8 cellular contexts compared by ENCODE assay signal in genomic region chr21:42514883-42515228, GRCh38. TPM values are rescaled to one million over a fixed set of nuclear protein-coding genes. Genes with fewer than 3 reads are reported as not detected.
DNase-seq lines count a peak whose midpoint lies in the region; ATAC-seq and TF ChIP-seq lines count a peak whose summit lies in the region.

No MANE protein-coding gene starts in this region.

- H2AFZ ChIP-seq in DND-41 (ENCODE audit: low read depth, low read length) (no peak overlapping the region; the same call in 1 of the 2 replicates), OCI-LY1 (ENCODE audit: low read length) (no peak overlapping the region)

- peak overlapping the region; percentile 91 for H3K4me2 ChIP-seq in DND-41 (ENCODE audit: insufficient read depth, low read length)
- H3K4me2 ChIP-seq in OCI-LY1 (ENCODE audit: low read length): peak overlapping the region; percentile 98

- no peaks in the 10 kb centered on the region for H3K9me3 ChIP-seq in DND-41 (ENCODE audit: insufficient read depth, low read length, severe bottlenecking)
- H3K9me3 ChIP-seq in OCI-LY1 (ENCODE audit: low read length): no peaks in the 10 kb centered on the region
- H3K9me3 ChIP-seq in ovary: no peaks in the 10 kb centered on the region

- H3K4me1 ChIP-seq in DND-41 (ENCODE audit: insufficient read depth, low read length): peaks cover 23% of the 10 kb centered on the region
- peaks cover 30% of the 10 kb centered on the region for H3K4me1 ChIP-seq in OCI-LY1 (ENCODE audit: insufficient read depth, low read length, severe bottlenecking)
- H3K4me1 ChIP-seq in ovary (ENCODE audit: insufficient read depth): peaks cover 4% of the 10 kb centered on the region

- H4K20me1 ChIP-seq in DND-41 (ENCODE audit: insufficient read depth, low read length) (no peaks in the 10 kb centered on the region), OCI-LY1 (ENCODE audit: insufficient read depth, low read length) (no peaks in the 10 kb centered on the region)

- H3K79me2 ChIP-seq in DND-41 (ENCODE audit: insufficient read depth, low read length): no peaks in the 10 kb centered on the region
- H3K79me2 ChIP-seq in OCI-LY1 (ENCODE audit: insufficient read depth, low read length): no peaks in the 10 kb centered on the region

- no peak for TF ChIP-seq CTCF in DND-41 (IDR thresholded peaks at IDR 0.05; ENCODE audit: borderline replicate concordance, extremely low read depth, low read length, poor library complexity, severe bottlenecking)
- TF ChIP-seq CTCF in OCI-LY1 (IDR thresholded peaks at IDR 0.05; ENCODE audit: low read length): no peak
- TF ChIP-seq CTCF in ovary (IDR thresholded peaks at IDR 0.05): no peak

- H3K27ac ChIP-seq in DND-41 (ENCODE audit: low read length) (no peak overlapping the region), OCI-LY1 (ENCODE audit: low read depth, low read length, poor library complexity, severe bottlenecking) (peak overlapping the region; percentile 61), epithelial cell of prostate (peak overlapping the region; percentile 39), ovary (no peak overlapping the region)

- ATAC-seq in DND-41 (ENCODE audit: insufficient read depth, low read depth) (no peak), HG03095 (IDR thresholded peaks at IDR 0.05; ENCODE audit: unreplicated experiment) (no peak)

- no peak for TF ChIP-seq POLR2A in ovary (IDR thresholded peaks at IDR 0.05)

- intact Hi-C loops in ovary (cut with DNase I): no loop called here

- H3K9ac ChIP-seq in DND-41 (ENCODE audit: low read depth, low read length) (peak overlapping the region; percentile 82; the same call in 1 of the 2 replicates), OCI-LY1 (ENCODE audit: low read length) (peak overlapping the region; percentile 91)

- TF ChIP-seq EP300 in ovary (IDR thresholded peaks at IDR 0.05): no peak

- no peak for DNase-seq in DND-41
- no peak for DNase-seq in epithelial cell of prostate (ENCODE audit: low read depth, low spot score)
- DNase-seq in ovary: no peak
- no peak for DNase-seq in stimulated activated naive CD4-positive, alpha-beta T cell (lab: John Stamatoyannopoulos, UW)
- no peak for DNase-seq in ecto neural progenitor cell (ENCODE audit: low spot score)
- no peak for DNase-seq in mesenteric fat pad (ENCODE audit: low spot score)

- H3K4me3 ChIP-seq in DND-41 (ENCODE audit: low read depth in 1 of 2, low read length in 2 of 2): peak overlapping the region in 1 of 2 experiments; percentile 84; a peak in 3 of 4 replicates
- H3K4me3 ChIP-seq in OCI-LY1 (ENCODE audit: low read depth, low read length, poor library complexity, severe bottlenecking): peak overlapping the region; percentile 96
- H3K4me3 ChIP-seq in ovary: peak overlapping the region; percentile 60

- H3K36me3 ChIP-seq in DND-41 (ENCODE audit: insufficient read depth, low read length): 0 out of 2 replicates have a peak, but pooled peaks cover 3% of the 10 kb centered on the region
- peaks cover 14% of the 10 kb centered on the region; the same call in 1 of the 2 replicates for H3K36me3 ChIP-seq in OCI-LY1 (ENCODE audit: insufficient read depth, low read length)
- H3K36me3 ChIP-seq in ovary: no peaks in the 10 kb centered on the region

- no peaks in the 10 kb centered on the region for H3K9me2 ChIP-seq in OCI-LY1 (ENCODE audit: low read depth, low read length)

- H3K27me3 ChIP-seq in DND-41 (ENCODE audit: insufficient read depth, low read length, poor library complexity) (no peaks in the 10 kb centered on the region), OCI-LY1 (ENCODE audit: insufficient read depth, low read length) (no peaks in the 10 kb centered on the region), ovary (no peaks in the 10 kb centered on the region)

- 24 to 32% (median 28%) methylated on average over 5 of the region's 5 CpGs for WGBS in ovary, 3 donors

- no peaks in the 10 kb centered on the region for H3F3A ChIP-seq in OCI-LY1 (ENCODE audit: insufficient read depth, low read length)

RNA-seq across cellular contexts. Expression of gene SLC37A1, which starts 1.2 kb away (rescaled TPM):
- 1 to 10 TPM; 5.6 to 10.0 (median 8.0) TPM for total RNA-seq in ovary
- 1 to 10 TPM; 5.1 to 6.0 TPM for polyA plus RNA-seq in ovary
- 7.0 TPM for total RNA-seq in mesenteric fat pad

RNA-seq across cellular contexts. Expression of gene RSPH1, which starts 18.8 kb away (rescaled TPM):
- 10 to 100 TPM in 1 of 7 donors, 1 to 10 TPM in 5, under 1 TPM in 1; 0.76 to 37.5 (median 2.6) TPM for total RNA-seq in ovary
- polyA plus RNA-seq in ovary: 1 to 10 TPM; 1.1 to 2.5 TPM
- total RNA-seq in mesenteric fat pad: 0.22 TPM

Comparison
In these comparisons a context has a peak if more than half of its experiments do, and no peak if none do; other contexts are left out.
1. H3K27ac ChIP-seq: peak in OCI-LY1 (single experiment) and epithelial cell of prostate (single experiment); none in DND-41 (single experiment) and ovary (0 of 2).